Comparison of ENCODE assay signal across 21 cellular contexts in the genomic region with DNA sequence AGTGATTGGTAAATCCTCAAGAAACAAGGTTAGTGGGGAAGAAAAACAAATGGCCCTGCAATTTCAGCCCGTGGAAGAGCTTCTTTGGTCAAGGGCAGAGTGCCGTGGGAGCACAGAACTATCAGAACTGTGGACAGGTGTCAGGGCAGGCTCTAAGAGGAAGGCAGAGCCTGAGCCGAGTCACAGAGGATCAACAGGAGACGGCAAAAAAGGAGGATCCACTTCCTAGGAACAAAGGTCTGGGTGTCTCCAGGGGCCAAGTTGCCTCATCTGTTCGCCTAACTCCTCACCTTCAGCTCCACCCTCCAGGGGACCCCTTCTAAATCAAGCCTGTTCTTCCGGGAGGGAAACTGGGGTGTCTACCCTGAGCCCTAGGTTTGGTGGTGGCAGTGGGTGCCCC.
DNase-seq lines count a peak whose midpoint lies in the region; ATAC-seq and TF ChIP-seq lines count a peak whose summit lies in the region.
"Had no signal": no experiment of that assay in that cellular context is flagged by ENCODE, and none has a peak within 500 bp of the region (broad histone marks: within the 10 kb centered on the region; RNA-seq: fewer than 3 reads in every experiment).

No MANE protein-coding gene starts in this region.

- H3K27me3 ChIP-seq in ACC112 (ENCODE audit: insufficient read depth, low read length) (no peaks in the 10 kb centered on the region), adipocyte (replicated peaks; ENCODE audit: control insufficient read depth, insufficient read depth, low read length) (no peaks in the 10 kb centered on the region), psoas muscle (ENCODE audit: insufficient read depth in 3 of 3, low read length in 2 of 3) (no peaks in the 10 kb centered on the region)

- H3K27ac ChIP-seq in ACC112 (ENCODE audit: low read depth, low read length) (peak overlapping the region; percentile 98), psoas muscle (peak overlapping the region; percentile 85)
- H3K27ac ChIP-seq: KMS-11 had no signal

- 60 to 79% (median 70%) methylated on average over 6 of the region's 6 CpGs for WGBS in psoas muscle, 3 donors

- intact Hi-C loops in psoas muscle (cut with DNase I), result loop anchor here in 1 of 2 donors (5.0 kb wide), 1 partner anchor 39 kb away; no protein-coding TSS in a partner anchor

- no peaks in the 10 kb centered on the region for H3K9me3 ChIP-seq in adipocyte (ENCODE audit: control insufficient read depth, low read length)
- no peaks in the 10 kb centered on the region for H3K9me3 ChIP-seq in psoas muscle

- H2AFZ ChIP-seq in ACC112 (ENCODE audit: low read length, unreplicated experiment), result no peak overlapping the region

- ATAC-seq in psoas muscle, result no peak
- no peak for ATAC-seq in activated CD4-positive, CD25-positive, alpha-beta regulatory T cell treated with anti-CD3 and anti-CD28 coated beads, Interleukin-2, amount 50 U/mL, for 24 hours
- ATAC-seq: CD8-positive, alpha-beta T cell; Panc1 had no signal

- DNase-seq in adipocyte (ENCODE audit: low read depth), result no peak
- DNase-seq in kidney tubule cell (ENCODE audit: low spot score), result peak; percentile 5
- no peak for DNase-seq in psoas muscle
- no peak for DNase-seq in NCI-H774 (lab: John Stamatoyannopoulos, UW)
- no peak for DNase-seq in activated CD4-positive, CD25-positive, alpha-beta regulatory T cell (lab: John Stamatoyannopoulos, UW)
- DNase-seq: 8988T; AML-193; C1 segment of cervical spinal cord; Calu3; CD8-positive, alpha-beta T cell; DMS153; NCI-H1105; NCI-H146; NCI-H2029; NCI-H2227 treated with DMSO at 0.1 percent for 48 hours; NCI-H510A; NCI-H748 treated with DMSO at 0.1 percent for 48 hours had no signal

- H3K79me2 ChIP-seq in ACC112 (ENCODE audit: control insufficient read depth, insufficient read depth, low read length, unreplicated experiment), result no peaks in the 10 kb centered on the region

- H3K4me1 ChIP-seq in ACC112 (ENCODE audit: control insufficient read depth, insufficient read depth, low read length, unreplicated experiment), result peaks cover 98% of the 10 kb centered on the region
- peaks cover 98% of the 10 kb centered on the region for H3K4me1 ChIP-seq in adipocyte (ENCODE audit: control insufficient read depth, insufficient read depth, low read length)
- peaks cover 61% of the 10 kb centered on the region for H3K4me1 ChIP-seq in psoas muscle

- H3K36me3 ChIP-seq in ACC112 (ENCODE audit: insufficient read depth, low read length), result no peaks in the 10 kb centered on the region
- H3K36me3 ChIP-seq in adipocyte (ENCODE audit: control insufficient read depth, insufficient read depth, low read length, severe bottlenecking), result no peaks in the 10 kb centered on the region
- no peaks in the 10 kb centered on the region for H3K36me3 ChIP-seq in psoas muscle (ENCODE audit: insufficient read depth in 1 of 2, low read depth in 1 of 2)

- no peak for TF ChIP-seq CTCF in psoas muscle (IDR thresholded peaks at IDR 0.05)

- no peak overlapping the region for H3K4me3 ChIP-seq in ACC112 (ENCODE audit: low read depth, low read length)
- no peak overlapping the region for H3K4me3 ChIP-seq in adipocyte (ENCODE audit: low read length)
- H3K4me3 ChIP-seq in psoas muscle, result no peak overlapping the region

- peak overlapping the region; percentile 44 for H3K9ac ChIP-seq in adipocyte (ENCODE audit: low read length)
- H3K9ac ChIP-seq: KMS-11 had no signal
